ENCODE assay signal across 12 cellular contexts in the genomic region with DNA sequence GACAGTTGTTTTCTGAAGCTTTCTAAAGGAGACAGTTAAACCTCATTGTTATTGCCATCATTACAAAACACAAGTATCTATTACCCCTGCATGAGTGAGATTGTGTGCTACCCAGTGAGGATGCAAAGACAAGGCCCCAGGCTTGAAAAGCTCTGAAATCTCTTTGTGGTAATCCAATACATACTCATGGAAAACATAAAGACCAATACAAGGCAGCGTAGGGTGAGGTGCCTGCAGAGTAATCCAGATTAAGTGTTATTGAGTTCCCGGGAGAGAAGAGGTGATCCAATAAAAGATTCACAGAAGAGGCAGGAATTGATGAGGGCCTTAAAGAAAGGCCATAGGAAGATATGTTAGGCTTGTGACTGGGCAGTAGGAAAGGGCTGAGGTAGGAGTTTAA.
A peak's percentile ranks its signal among the peaks of the same experiment; 100 is the strongest.
DNase-seq lines count a peak whose midpoint lies in the region; ATAC-seq and TF ChIP-seq lines count a peak whose summit lies in the region.
"Had no signal": no experiment of that assay in that cellular context is flagged by ENCODE, and none has a peak within 500 bp of the region (broad histone marks: within the 10 kb centered on the region; RNA-seq: fewer than 3 reads in every experiment).

No MANE protein-coding gene starts in this region.

- no peak for TF ChIP-seq EP300 in upper lobe of left lung (IDR thresholded peaks at IDR 0.05)

- H3K9me3 ChIP-seq in heart right ventricle (no peaks in the 10 kb centered on the region), adrenal gland (replicated peaks in 1 of 3) (no peaks in the 10 kb centered on the region), mesodermal cell (ENCODE audit: control insufficient read depth, low read length) (no peaks in the 10 kb centered on the region), upper lobe of left lung (no peaks in the 10 kb centered on the region)

- H3K4me3 ChIP-seq in heart right ventricle = no peak overlapping the region
- H3K4me3 ChIP-seq in adrenal gland = no peak overlapping the region
- no peak overlapping the region for H3K4me3 ChIP-seq in mesodermal cell (ENCODE audit: extremely low read depth, insufficient read depth, low read length, poor library complexity, severe bottlenecking)
- no peak overlapping the region for H3K4me3 ChIP-seq in upper lobe of left lung
- H3K4me3 ChIP-seq: SK-N-MC had no signal

- H3K27me3 ChIP-seq in heart right ventricle (no peaks in the 10 kb centered on the region), adrenal gland (no peaks in the 10 kb centered on the region), upper lobe of left lung (no peaks in the 10 kb centered on the region)

- no peaks in the 10 kb centered on the region for H3K27me3 Mint-ChIP-seq in mesothelial cell of epicardium (ENCODE audit: low read depth)
- H3K27me3 Mint-ChIP-seq in activated CD4-positive, alpha-beta T cell treated with anti-CD3 and anti-CD28 coated beads, Interleukin-2, amount 10 ng/mL, durations not matched to agents 24 days and 14 days = peaks cover 5% of the 10 kb centered on the region

- no peak for TF ChIP-seq CTCF in heart right ventricle (IDR thresholded peaks at IDR 0.05)
- TF ChIP-seq CTCF in adrenal gland (IDR thresholded peaks at IDR 0.05) = no peak
- TF ChIP-seq CTCF in upper lobe of left lung (IDR thresholded peaks at IDR 0.05) = no peak
- no peak for TF ChIP-seq CTCF in mesothelial cell of epicardium (IDR thresholded peaks at IDR 0.05; ENCODE audit: unreplicated experiment)

- no peak overlapping the region for H3K4me3 Mint-ChIP-seq in mesothelial cell of epicardium
- no peak overlapping the region for H3K4me3 Mint-ChIP-seq in activated CD4-positive, alpha-beta T cell treated with anti-CD3 and anti-CD28 coated beads, Interleukin-2, amount 10 ng/mL, durations not matched to agents 24 days and 14 days
- H3K4me3 Mint-ChIP-seq: naive thymus-derived CD4-positive, alpha-beta T cell; WTC11 had no signal

- 96 to 97% methylated on average over 2 of the region's 2 CpGs for WGBS in heart right ventricle, 2 donors
- WGBS in adrenal gland, 4 donors = 90 to 96% (median 94%) methylated on average over 2 of the region's 2 CpGs
- WGBS in mesodermal cell (ENCODE audit: insufficient coverage in 2 of 2), 2 experiments = 89 to 100% methylated on average over 2 of the region's 2 CpGs
- WGBS in upper lobe of left lung, 2 donors = 89 to 98% methylated on average over 2 of the region's 2 CpGs

- intact Hi-C loops in heart right ventricle (cut with DNase I) (loop anchor here in 8 of 10 donors (2.0 to 10.0 kb wide), 12 partner anchors 54 to 1672 kb away; a partner anchor contains a TSS), Right ventricle myocardium superior (cut with DNase I) (loop anchor here (5.0 to 10.0 kb wide), 2 partner anchors 149 to 1532 kb away; a partner anchor contains a TSS), adrenal gland (cut with DNase I) (loop anchor here (5.0 to 10.0 kb wide), 2 partner anchors 149 to 152 kb away; a partner anchor contains a TSS)
- intact Hi-C loops in activated CD4-positive, alpha-beta T cell treated with anti-CD3 and anti-CD28 coated beads, Interleukin-2, amount 10 ng/mL, durations not matched to agents 24 days and 14 days (cut with micrococcal nuclease) = loop anchor here (5.0 kb wide), 1 partner anchor 149 kb away; a partner anchor contains a TSS

- H3K9me3 Mint-ChIP-seq in mesothelial cell of epicardium = no peaks in the 10 kb centered on the region
- no peaks in the 10 kb centered on the region for H3K9me3 Mint-ChIP-seq in activated CD4-positive, alpha-beta T cell treated with anti-CD3 and anti-CD28 coated beads, Interleukin-2, amount 10 ng/mL, durations not matched to agents 24 days and 14 days
- H3K9me3 Mint-ChIP-seq: naive thymus-derived CD4-positive, alpha-beta T cell; WTC11 had no signal

- H3K27ac Mint-ChIP-seq in mesothelial cell of epicardium = no peak overlapping the region
- H3K27ac Mint-ChIP-seq in activated CD4-positive, alpha-beta T cell treated with anti-CD3 and anti-CD28 coated beads, Interleukin-2, amount 10 ng/mL, durations not matched to agents 24 days and 14 days = no peak overlapping the region
- H3K27ac Mint-ChIP-seq: WTC11 had no signal

- peaks cover 12% of the 10 kb centered on the region for H3K4me1 Mint-ChIP-seq in mesothelial cell of epicardium
- H3K4me1 Mint-ChIP-seq in activated CD4-positive, alpha-beta T cell treated with anti-CD3 and anti-CD28 coated beads, Interleukin-2, amount 10 ng/mL, durations not matched to agents 24 days and 14 days = peaks cover 2% of the 10 kb centered on the region

- DNase-seq in heart right ventricle (no peak), Right ventricle myocardium superior (no peak), adrenal gland (no peak), upper lobe of left lung (no peak), mesothelial cell of epicardium (ENCODE audit: low spot score in 2 of 2, unreplicated experiment in 2 of 2) (no peak), UCSD-AML1 (lab: John Stamatoyannopoulos, UW; ENCODE audit: unreplicated experiment) (no peak)
- DNase-seq in activated CD4-positive, alpha-beta T cell treated with anti-CD3 and anti-CD28 coated beads, Interleukin-2, amount 10 ng/mL, durations not matched to agents 24 days and 14 days = no peak
- DNase-seq: naive thymus-derived CD4-positive, alpha-beta T cell; NCI-H1105 treated with DMSO at 0.1 percent for 48 hours had no signal

- H3K36me3 ChIP-seq in heart right ventricle = peaks cover 0 to 49% (median 12%) of the 10 kb centered on the region in 9 donors
- H3K36me3 ChIP-seq in adrenal gland (replicated peaks in 1 of 2) = peaks cover 0 to 22% of the 10 kb centered on the region in 2 donors
- H3K36me3 ChIP-seq in mesodermal cell (ENCODE audit: control insufficient read depth, insufficient read depth, low read length) = peaks cover 17% of the 10 kb centered on the region
- H3K36me3 ChIP-seq in upper lobe of left lung = peaks cover 0 to 14% (median 2%) of the 10 kb centered on the region in 4 donors

- no peak for ATAC-seq in heart right ventricle
- no peak for ATAC-seq in Right ventricle myocardium superior (ENCODE audit: poor library complexity)
- ATAC-seq in upper lobe of left lung (ENCODE audit: low FRiP score in 2 of 2) = no peak
- ATAC-seq: WTC11 had no signal

- no peak for TF ChIP-seq POLR2A in adrenal gland (IDR thresholded peaks at IDR 0.05)
- no peak for TF ChIP-seq POLR2A in upper lobe of left lung (IDR thresholded peaks at IDR 0.05)

- peak overlapping the region in 9 of 10 donors; percentile 43 to 80 (median 71) for H3K27ac ChIP-seq in heart right ventricle
- peak overlapping the region; percentile 57 to 90 (median 68) for H3K27ac ChIP-seq in adrenal gland
- peak overlapping the region; percentile 76 for H3K27ac ChIP-seq in mesodermal cell (ENCODE audit: low read depth, low read length, severe bottlenecking)
- peak overlapping the region; percentile 9 to 65 (median 44) for H3K27ac ChIP-seq in upper lobe of left lung
- H3K27ac ChIP-seq: SK-N-MC had no signal

- H3K4me1 ChIP-seq in heart right ventricle (peaks cover 0 to 66% (median 36%) of the 10 kb centered on the region in 9 donors), adrenal gland (replicated peaks in 1 of 2) (peaks cover 34 to 60% of the 10 kb centered on the region in 2 donors), mesodermal cell (ENCODE audit: control insufficient read depth, insufficient read depth, low read length, poor library complexity, severe bottlenecking) (peaks cover 28% of the 10 kb centered on the region), upper lobe of left lung (peaks cover 0 to 20% (median 6%) of the 10 kb centered on the region in 4 donors)

- no peaks in the 10 kb centered on the region for H3K36me3 Mint-ChIP-seq in mesothelial cell of epicardium
- no peaks in the 10 kb centered on the region for H3K36me3 Mint-ChIP-seq in activated CD4-positive, alpha-beta T cell treated with anti-CD3 and anti-CD28 coated beads, Interleukin-2, amount 10 ng/mL, durations not matched to agents 24 days and 14 days (ENCODE audit: low read depth)
- H3K36me3 Mint-ChIP-seq: naive thymus-derived CD4-positive, alpha-beta T cell; WTC11 had no signal
